Comparison of ENCODE assay signal across 13 cellular contexts in the genomic region with DNA sequence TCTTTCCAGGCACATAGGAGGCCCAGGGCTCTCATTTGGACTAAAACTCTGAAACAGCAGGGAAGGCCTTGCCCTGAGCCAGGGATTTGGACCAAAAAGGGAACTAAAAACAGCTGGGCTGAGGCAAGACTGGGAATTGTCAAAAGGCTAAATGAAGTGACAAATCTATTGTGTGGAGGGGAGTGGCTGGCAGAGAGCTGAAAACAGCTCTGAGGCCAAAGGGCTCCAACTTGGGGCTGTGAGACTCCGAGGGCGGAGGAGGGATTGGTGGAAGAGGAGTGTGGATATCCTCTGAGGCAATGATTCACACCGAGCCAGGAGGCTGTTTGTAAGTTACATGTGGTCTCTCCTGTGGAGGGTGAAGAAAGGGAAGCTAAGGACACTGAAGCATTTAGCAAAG.
DNase-seq lines count a peak whose midpoint lies in the region; ATAC-seq and TF ChIP-seq lines count a peak whose summit lies in the region.
"Had no signal": no experiment of that assay in that cellular context is flagged by ENCODE, and none has a peak within 500 bp of the region (broad histone marks: within the 10 kb centered on the region; RNA-seq: fewer than 3 reads in every experiment).

No MANE protein-coding gene starts in this region.

- peaks cover 33% of the 10 kb centered on the region for H3K4me1 Mint-ChIP-seq in neural crest cell
- peaks cover 3% of the 10 kb centered on the region for H3K4me1 Mint-ChIP-seq in activated T-helper 2 cell treated with anti-CD3 and anti-CD28 coated beads, Interferon-gamma antibody, Interleukin-2, Interleukin-4, amounts not matched to agents 10 μg/mL and 5 μg/mL and 100 μg/mL, durations not matched to agents 14 hours and 24 hours and 36 hours (ENCODE audit: low read depth)
- H3K4me1 Mint-ChIP-seq: central memory CD8-positive, alpha-beta T cell had no signal

- H3K36me3 Mint-ChIP-seq in neural crest cell (ENCODE audit: low read depth), result no peaks in the 10 kb centered on the region
- peaks cover 24% of the 10 kb centered on the region for H3K36me3 Mint-ChIP-seq in activated T-helper 2 cell treated with anti-CD3 and anti-CD28 coated beads, Interferon-gamma antibody, Interleukin-2, Interleukin-4, amounts not matched to agents 10 μg/mL and 5 μg/mL and 100 μg/mL, durations not matched to agents 14 hours and 24 hours and 36 hours (ENCODE audit: low read depth)

- no peaks in the 10 kb centered on the region for H3K27me3 ChIP-seq in right atrium auricular region

- no peaks in the 10 kb centered on the region for H3K4me1 ChIP-seq in right atrium auricular region

- peaks cover 2% of the 10 kb centered on the region for H3K9me3 Mint-ChIP-seq in neural crest cell
- peaks cover 8% of the 10 kb centered on the region for H3K9me3 Mint-ChIP-seq in activated T-helper 2 cell treated with anti-CD3 and anti-CD28 coated beads, Interferon-gamma antibody, Interleukin-2, Interleukin-4, amounts not matched to agents 10 μg/mL and 5 μg/mL and 100 μg/mL, durations not matched to agents 14 hours and 24 hours and 36 hours
- H3K9me3 Mint-ChIP-seq: central memory CD8-positive, alpha-beta T cell had no signal

- intact Hi-C loops in Right ventricle myocardium inferior (cut with DNase I), result no loop called here
- intact Hi-C loops in activated T-helper 2 cell treated with anti-CD3 and anti-CD28 coated beads, Interferon-gamma antibody, Interleukin-2, Interleukin-4, amounts not matched to agents 10 μg/mL and 5 μg/mL and 100 μg/mL, durations not matched to agents 14 hours and 24 hours and 36 hours (cut with micrococcal nuclease), result no loop called here

- TF ChIP-seq CTCF in right atrium auricular region (IDR thresholded peaks at IDR 0.05) (no peak), foreskin fibroblast (IDR thresholded peaks at IDR 0.05; ENCODE audit: low read depth, low read length) (no peak), neural crest cell (conservative IDR thresholded peaks at IDR 0.05) (no peak)

- peak overlapping the region; percentile 15 for H3K27ac Mint-ChIP-seq in neural crest cell (ENCODE audit: unreplicated experiment)
- H3K27ac Mint-ChIP-seq in activated T-helper 2 cell treated with anti-CD3 and anti-CD28 coated beads, Interferon-gamma antibody, Interleukin-2, Interleukin-4, amounts not matched to agents 10 μg/mL and 5 μg/mL and 100 μg/mL, durations not matched to agents 14 hours and 24 hours and 36 hours, result no peak overlapping the region

- no peaks in the 10 kb centered on the region for H3K9me3 ChIP-seq in right atrium auricular region

- ATAC-seq in Right ventricle myocardium inferior, result peak; percentile 93

- H3K27me3 Mint-ChIP-seq in neural crest cell (ENCODE audit: low read depth), result no peaks in the 10 kb centered on the region
- H3K27me3 Mint-ChIP-seq in activated T-helper 2 cell treated with anti-CD3 and anti-CD28 coated beads, Interferon-gamma antibody, Interleukin-2, Interleukin-4, amounts not matched to agents 10 μg/mL and 5 μg/mL and 100 μg/mL, durations not matched to agents 14 hours and 24 hours and 36 hours (ENCODE audit: low read depth), result no peaks in the 10 kb centered on the region
- H3K27me3 Mint-ChIP-seq: central memory CD8-positive, alpha-beta T cell had no signal

- H3K4me3 ChIP-seq in right atrium auricular region (no peak overlapping the region), foreskin fibroblast (ENCODE audit: low read depth in 1 of 2, low read length in 2 of 2) (no peak overlapping the region)

- no peak overlapping the region for H3K27ac ChIP-seq in right atrium auricular region
- H3K27ac ChIP-seq: 22Rv1 had no signal

- H3K4me3 Mint-ChIP-seq in neural crest cell, result no peak overlapping the region
- H3K4me3 Mint-ChIP-seq in activated T-helper 2 cell treated with anti-CD3 and anti-CD28 coated beads, Interferon-gamma antibody, Interleukin-2, Interleukin-4, amounts not matched to agents 10 μg/mL and 5 μg/mL and 100 μg/mL, durations not matched to agents 14 hours and 24 hours and 36 hours (ENCODE audit: low read depth), result no peak overlapping the region
- H3K4me3 Mint-ChIP-seq: central memory CD8-positive, alpha-beta T cell had no signal

- DNase-seq in Right ventricle myocardium inferior (ENCODE audit: missing footprints) (peak; percentile 57), right atrium auricular region (ENCODE audit: low spot score) (no peak), foreskin fibroblast (peak; percentile 86 to 90), neural crest cell (ENCODE audit: low read depth, low spot score) (no peak), cerebellum (ENCODE audit: low spot score) (no peak), activated T-cell treated with anti-CD3 and anti-CD28 coated beads for 4 hours (no peak)
- no peak for DNase-seq in activated T-helper 2 cell treated with anti-CD3 and anti-CD28 coated beads, Interferon-gamma antibody, Interleukin-2, Interleukin-4, amounts not matched to agents 10 μg/mL and 5 μg/mL and 100 μg/mL, durations not matched to agents 14 hours and 24 hours and 36 hours (ENCODE audit: low spot score)
- no peak for DNase-seq in stimulated activated CD4-positive, alpha-beta T cell treated with anti-CD3 and anti-CD28 coated beads, Interleukin-4, amount 100 ng/mL, for 4 hours
- DNase-seq: activated CD4-positive, alpha-beta T cell treated with anti-CD3 and anti-CD28 coated beads for 4 hours; activated effector memory CD4-positive, alpha-beta T cell treated with anti-CD3 and anti-CD28 coated beads, Interleukin-2, amount 50 U/mL, for 16 hours; H7 had no signal

- no peaks in the 10 kb centered on the region for H3K36me3 ChIP-seq in right atrium auricular region

Comparison
In these comparisons a context has a peak if more than half of its experiments do, and no peak if none do; other contexts are left out.
1. DNase-seq: peak in Right ventricle myocardium inferior (single experiment) and foreskin fibroblast (2 of 2); none in right atrium auricular region (single experiment), neural crest cell (single experiment), activated T-helper 2 cell treated with anti-CD3 and anti-CD28 coated beads, Interferon-gamma antibody, Interleukin-2, Interleukin-4, amounts not matched to agents 10 μg/mL and 5 μg/mL and 100 μg/mL, durations not matched to agents 14 hours and 24 hours and 36 hours (single experiment), cerebellum (single experiment), activated T-cell treated with anti-CD3 and anti-CD28 coated beads for 4 hours (single experiment) and stimulated activated CD4-positive, alpha-beta T cell treated with anti-CD3 and anti-CD28 coated beads, Interleukin-4, amount 100 ng/mL, for 4 hours (0 of 2).